Comparison of ENCODE assay signal across 11 cellular contexts in the genomic region with DNA sequence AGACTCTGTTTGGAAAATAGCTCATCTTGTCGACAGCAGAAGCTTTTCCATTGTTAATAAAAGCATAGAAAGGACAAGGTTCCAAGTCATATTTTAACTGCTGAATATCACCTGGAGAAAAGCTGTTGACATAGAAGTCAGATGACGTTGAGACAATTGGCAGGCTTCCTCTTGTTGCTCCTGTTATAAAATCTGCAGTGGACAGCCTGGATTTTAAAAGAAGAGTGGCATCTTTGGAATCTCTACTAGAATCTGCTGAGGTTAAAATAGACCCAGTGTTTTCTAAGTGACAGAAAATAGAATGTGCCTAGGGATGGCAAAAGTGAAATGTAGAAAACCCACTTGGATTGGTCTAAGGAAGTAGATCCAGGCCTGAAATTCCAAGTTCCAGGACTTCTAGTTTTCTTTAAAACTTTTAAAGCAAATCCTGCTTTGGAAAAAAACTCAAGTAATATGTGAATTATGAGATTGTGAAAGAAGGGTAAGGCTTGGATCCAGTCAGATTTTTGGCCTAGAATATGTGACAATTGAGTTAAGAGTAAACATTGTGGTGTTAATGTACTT. TPM values are rescaled to one million over a fixed set of nuclear protein-coding genes. Genes with fewer than 3 reads are reported as not detected.
DNase-seq lines count a peak whose midpoint lies in the region; ATAC-seq and TF ChIP-seq lines count a peak whose summit lies in the region.
"Had no signal": no experiment of that assay in that cellular context is flagged by ENCODE, and none has a peak within 500 bp of the region (broad histone marks: within the 10 kb centered on the region; RNA-seq: fewer than 3 reads in every experiment).

No MANE protein-coding gene starts in this region.

- H3K27me3 ChIP-seq in osteoblast (ENCODE audit: insufficient read depth, low read length): no peaks in the 10 kb centered on the region

- no peak for ATAC-seq in GM18520 (IDR thresholded peaks at IDR 0.05; ENCODE audit: unreplicated experiment)
- no peak for ATAC-seq in HG03432 (IDR thresholded peaks at IDR 0.05; ENCODE audit: unreplicated experiment)
- no peak for ATAC-seq in esophagus mucosa
- ATAC-seq in HG03139 (IDR thresholded peaks at IDR 0.05; ENCODE audit: unreplicated experiment): no peak
- ATAC-seq: activated naive CD4-positive, alpha-beta T cell treated with anti-CD3 and anti-CD28 coated beads, Interleukin-2, amount 50 U/mL, for 72 hours had no signal

- peaks cover 4% of the 10 kb centered on the region for H3K79me2 ChIP-seq in osteoblast (ENCODE audit: insufficient read depth, low read length)

- no peaks in the 10 kb centered on the region for H3K36me3 ChIP-seq in osteoblast (ENCODE audit: insufficient read depth, low read length)

- H3K4me2 ChIP-seq in osteoblast (ENCODE audit: insufficient read depth, low read length): peak overlapping the region; percentile 52

- no peak overlapping the region for H2AFZ ChIP-seq in osteoblast (ENCODE audit: low read length)

- H3K9me3 ChIP-seq in osteoblast (ENCODE audit: low read depth, low read length): no peaks in the 10 kb centered on the region

- DNase-seq in COLO668 (lab: John Stamatoyannopoulos, UW; ENCODE audit: unreplicated experiment): peak; percentile 29
- peak; percentile 54 for DNase-seq in NCI-H69 (lab: John Stamatoyannopoulos, UW)
- peak; percentile 85 for DNase-seq in fibroblast of mammary gland (ENCODE audit: low read depth)
- peak; percentile 60 for DNase-seq in osteoblast (ENCODE audit: insufficient read length, low spot score, missing footprints)
- DNase-seq: NCI-H1694 treated with DMSO at 0.1 percent for 48 hours, T1000 had no signal

- no peaks in the 10 kb centered on the region for H4K20me1 ChIP-seq in osteoblast (ENCODE audit: insufficient read depth, low read length)

- TF ChIP-seq CTCF in fibroblast of mammary gland (conservative IDR thresholded peaks at IDR 0.05; ENCODE audit: control insufficient read depth, insufficient read depth, low read depth, low read length) (no peak), osteoblast (IDR thresholded peaks at IDR 0.05; ENCODE audit: extremely low read depth, low read depth, low read length) (no peak)

- H3K4me3 ChIP-seq in fibroblast of mammary gland (ENCODE audit: control insufficient read depth, low read depth, low read length) (no peak overlapping the region), osteoblast (ENCODE audit: insufficient read depth, low read length) (no peak overlapping the region)

- H3K27ac ChIP-seq in osteoblast (ENCODE audit: low read depth, low read length): peak overlapping the region; percentile 98

- H3K4me1 ChIP-seq in osteoblast (ENCODE audit: insufficient read depth, low read length): peaks cover 53% of the 10 kb centered on the region

RNA-seq across cellular contexts. Expression of a gene that starts 53.6 kb away (rescaled TPM):
- 6.9 and 7.7 TPM in 2 replicates for total RNA-seq in osteoblast
- total RNA-seq in esophagus mucosa: 0.52 TPM

RNA-seq across cellular contexts. Expression of a gene that starts 55.4 kb away (rescaled TPM):
- total RNA-seq in osteoblast: 13.8 and 15.9 TPM in 2 replicates
- total RNA-seq in esophagus mucosa: 6.9 TPM

Comparison
In these comparisons a context has a peak if more than half of its experiments do, and no peak if none do; other contexts are left out.
1. DNase-seq: peak in every context shown above with its lines; median percentile 85 in fibroblast of mammary gland; 60 in osteoblast; 54 in NCI-H69; 29 in COLO668.